In the genomic region with DNA sequence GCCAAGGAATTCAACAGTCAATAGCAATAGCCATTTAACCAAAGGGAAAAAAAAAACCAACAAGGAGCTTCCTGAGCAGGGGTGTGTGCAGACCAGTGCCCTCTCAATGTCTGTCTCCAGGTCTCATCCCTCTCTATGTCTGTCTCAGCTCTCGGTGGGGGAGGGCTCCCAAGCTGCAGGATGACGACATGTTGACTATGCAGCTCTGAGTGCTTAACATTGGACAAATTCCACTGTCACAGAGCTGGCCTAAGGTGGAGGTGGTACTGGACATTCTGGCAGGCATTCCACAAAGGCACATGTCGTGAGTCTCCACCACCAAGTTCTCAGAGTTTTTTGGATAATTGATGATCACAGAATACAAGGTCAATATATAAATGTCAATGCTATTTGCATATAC, we compare ENCODE assay signal across 1 cellular context.
TF ChIP-seq lines count a peak whose summit lies in the region.

No MANE protein-coding gene starts in this region.

TF ChIP-seq in liver, 16 proteins besides CTCF, POLR2A, EP300 and RAD21 (continued from another document):
- TF ChIP-seq, protein P1, sequence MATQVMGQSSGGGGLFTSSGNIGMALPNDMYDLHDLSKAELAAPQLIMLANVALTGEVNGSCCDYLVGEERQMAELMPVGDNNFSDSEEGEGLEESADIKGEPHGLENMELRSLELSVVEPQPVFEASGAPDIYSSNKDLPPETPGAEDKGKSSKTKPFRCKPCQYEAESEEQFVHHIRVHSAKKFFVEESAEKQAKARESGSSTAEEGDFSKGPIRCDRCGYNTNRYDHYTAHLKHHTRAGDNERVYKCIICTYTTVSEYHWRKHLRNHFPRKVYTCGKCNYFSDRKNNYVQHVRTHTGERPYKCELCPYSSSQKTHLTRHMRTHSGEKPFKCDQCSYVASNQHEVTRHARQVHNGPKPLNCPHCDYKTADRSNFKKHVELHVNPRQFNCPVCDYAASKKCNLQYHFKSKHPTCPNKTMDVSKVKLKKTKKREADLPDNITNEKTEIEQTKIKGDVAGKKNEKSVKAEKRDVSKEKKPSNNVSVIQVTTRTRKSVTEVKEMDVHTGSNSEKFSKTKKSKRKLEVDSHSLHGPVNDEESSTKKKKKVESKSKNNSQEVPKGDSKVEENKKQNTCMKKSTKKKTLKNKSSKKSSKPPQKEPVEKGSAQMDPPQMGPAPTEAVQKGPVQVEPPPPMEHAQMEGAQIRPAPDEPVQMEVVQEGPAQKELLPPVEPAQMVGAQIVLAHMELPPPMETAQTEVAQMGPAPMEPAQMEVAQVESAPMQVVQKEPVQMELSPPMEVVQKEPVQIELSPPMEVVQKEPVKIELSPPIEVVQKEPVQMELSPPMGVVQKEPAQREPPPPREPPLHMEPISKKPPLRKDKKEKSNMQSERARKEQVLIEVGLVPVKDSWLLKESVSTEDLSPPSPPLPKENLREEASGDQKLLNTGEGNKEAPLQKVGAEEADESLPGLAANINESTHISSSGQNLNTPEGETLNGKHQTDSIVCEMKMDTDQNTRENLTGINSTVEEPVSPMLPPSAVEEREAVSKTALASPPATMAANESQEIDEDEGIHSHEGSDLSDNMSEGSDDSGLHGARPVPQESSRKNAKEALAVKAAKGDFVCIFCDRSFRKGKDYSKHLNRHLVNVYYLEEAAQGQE (IDR thresholded peaks at IDR 0.05): no peak
